25 cellular contexts compared by ENCODE assay signal in genomic region chr6:96460052-96460700, GRCh38.
DNase-seq lines count a peak whose midpoint lies in the region; ATAC-seq lines count a peak whose summit lies in the region.
"Had no signal": no experiment of that assay in that cellular context is flagged by ENCODE, and none has a peak within 500 bp of the region (broad histone marks: within the 10 kb centered on the region; RNA-seq: fewer than 3 reads in every experiment).

No MANE protein-coding gene starts in this region.

- H3K27ac ChIP-seq in epithelial cell of prostate = peak overlapping the region; percentile 10
- H3K27ac ChIP-seq: hepatocyte, neutrophil, psoas muscle, SJSA1, thyroid gland, VCaP had no signal

- ATAC-seq in GM21367 (IDR thresholded peaks at IDR 0.05; ENCODE audit: unreplicated experiment) = no peak
- ATAC-seq: K562, psoas muscle had no signal

- DNase-seq in DMS79 (lab: John Stamatoyannopoulos, UW) (peak; percentile 70), NCI-H128 (lab: John Stamatoyannopoulos, UW; ENCODE audit: unreplicated experiment) (peak; percentile 28), NCI-H510A treated with DMSO at 0.1 percent for 48 hours (lab: John Stamatoyannopoulos, UW) (peak; percentile 81), epithelial cell of prostate (ENCODE audit: low read depth, low spot score) (peak; percentile 22), SW480 (ENCODE audit: low spot score) (no peak), H4 (ENCODE audit: low spot score) (no peak)
- DNase-seq: activated CD4-positive, alpha-beta T cell treated with anti-CD3 and anti-CD28 coated beads, Interleukin-2, amount 50 U/mL, for 4 hours; activated CD8-positive, alpha-beta memory T cell treated with anti-CD3 and anti-CD28 coated beads, Interleukin-2, amount 50 U/mL, for 48 hours; activated effector memory CD4-positive, alpha-beta T cell treated with Interleukin-2 at 50 U/mL for 16 hours; CD4-positive, CD25-positive, alpha-beta regulatory T cell; dermis blood vessel endothelial cell; DND-41; foreskin melanocyte; GOT3; MV-4-11; NCI-H82; psoas muscle; stimulated activated naive CD4-positive, alpha-beta T cell treated with Interleukin-2 at 50 U/mL for 16 hours; thyroid gland had no signal

Comparison
In these comparisons a context has a peak if more than half of its experiments do, and no peak if none do; other contexts are left out.
1. DNase-seq: peak in DMS79 (single experiment), NCI-H128 (single experiment), NCI-H510A treated with DMSO at 0.1 percent for 48 hours (single experiment) and epithelial cell of prostate (single experiment); none in SW480 (single experiment) and H4 (single experiment).